Comparison of ENCODE assay signal across 13 cellular contexts in genomic region chr11:93663021-93663420, GRCh38. TPM values are rescaled to one million over a fixed set of nuclear protein-coding genes. Genes with fewer than 3 reads are reported as not detected.
DNase-seq lines count a peak whose midpoint lies in the region; ATAC-seq and TF ChIP-seq lines count a peak whose summit lies in the region.
"Had no signal": no experiment of that assay in that cellular context is flagged by ENCODE, and none has a peak within 500 bp of the region (broad histone marks: within the 10 kb centered on the region; RNA-seq: fewer than 3 reads in every experiment).

No MANE protein-coding gene starts in this region.

- H3K9ac ChIP-seq in SK-N-SH, result no peak overlapping the region

- peaks cover 26 to 43% of the 10 kb centered on the region in 2 donors for H3K36me3 Mint-ChIP-seq in activated naive CD4-positive, alpha-beta T cell treated with anti-CD3 and anti-CD28 coated beads, Interleukin-2, amount 50 U/mL, for 72 hours
- peaks cover 23% of the 10 kb centered on the region for H3K36me3 Mint-ChIP-seq in nephron progenitor cell (ENCODE audit: low read depth)

- H3K27ac Mint-ChIP-seq in activated naive CD4-positive, alpha-beta T cell treated with anti-CD3 and anti-CD28 coated beads, Interleukin-2, amount 50 U/mL, for 72 hours, result peak overlapping the region; percentile 57 to 62
- no peak overlapping the region for H3K27ac Mint-ChIP-seq in nephron progenitor cell

- no peak for TF ChIP-seq RAD21 in SK-N-SH (IDR thresholded peaks at IDR 0.05; ENCODE audit: low read length)

- H3K9me3 Mint-ChIP-seq in activated naive CD4-positive, alpha-beta T cell treated with anti-CD3 and anti-CD28 coated beads, Interleukin-2, amount 50 U/mL, for 72 hours, result no peaks in the 10 kb centered on the region
- H3K9me3 Mint-ChIP-seq in nephron progenitor cell, result no peaks in the 10 kb centered on the region

- H3K4me1 Mint-ChIP-seq in nephron progenitor cell, result peaks cover 17% of the 10 kb centered on the region

- H3K4me1 ChIP-seq in SK-N-SH (ENCODE audit: control insufficient read depth in 1 of 2, insufficient read depth in 2 of 2, low read depth in 1 of 2, low read length in 1 of 2), result peaks cover 3% of the 10 kb centered on the region in 2 experiments
- H3K4me1 ChIP-seq: ascending aorta had no signal

- WGBS in SK-N-SH (ENCODE audit: low lambda C conversion rate), result 80% methylated on average over 3 of the region's 3 CpGs

- TF ChIP-seq CTCF in SK-N-SH (IDR thresholded peaks at IDR 0.05), result no peak
- TF ChIP-seq CTCF in nephron progenitor cell (IDR thresholded peaks at IDR 0.05), result no peak
- TF ChIP-seq CTCF in foreskin fibroblast (IDR thresholded peaks at IDR 0.05; ENCODE audit: low read depth, low read length), result no peak

- no peaks in the 10 kb centered on the region for H3K27me3 ChIP-seq in SK-N-SH (ENCODE audit: insufficient read depth)
- H3K27me3 ChIP-seq: ascending aorta had no signal

- H4K20me1 ChIP-seq in SK-N-SH (ENCODE audit: insufficient read depth), result no peaks in the 10 kb centered on the region

- peaks cover 13% of the 10 kb centered on the region for H3F3A ChIP-seq in SK-N-SH (replicated peaks; ENCODE audit: insufficient read depth)

- POLR2A ChIA-PET in SK-N-SH (lab: Yijun Ruan, JAX), result no interaction called here

- no peak overlapping the region for H2AFZ ChIP-seq in SK-N-SH (ENCODE audit: low read depth)

- peak overlapping the region; percentile 95 for H3K4me3 Mint-ChIP-seq in nephron progenitor cell

- H3K27me3 Mint-ChIP-seq in nephron progenitor cell (ENCODE audit: low read depth, poor library complexity), result peaks cover 24% of the 10 kb centered on the region

- peaks cover 51% of the 10 kb centered on the region for H3K79me2 ChIP-seq in SK-N-SH (ENCODE audit: insufficient read depth)

- no peaks in the 10 kb centered on the region for H3K9me3 ChIP-seq in SK-N-SH
- H3K9me3 ChIP-seq: ascending aorta had no signal

- no peaks in the 10 kb centered on the region for H3K9me2 ChIP-seq in SK-N-SH

- H3K4me3 ChIP-seq in SK-N-SH (ENCODE audit: low read depth in 2 of 2, low read length in 1 of 2) (peak overlapping the region; percentile 1 to 4; a peak in 2 of 4 replicates), foreskin fibroblast (ENCODE audit: low read depth in 1 of 2, low read length in 2 of 2) (no peak overlapping the region)
- peak overlapping the region; percentile 86 for H3K4me3 ChIP-seq in Jurkat, Clone E6-1 (ENCODE audit: low read length)

- H3K36me3 ChIP-seq in SK-N-SH (replicated peaks in 1 of 2; ENCODE audit: control insufficient read depth in 1 of 2, insufficient read depth in 2 of 2, low read length in 1 of 2), result peaks cover 20 to 26% of the 10 kb centered on the region in 2 experiments

- CTCF ChIA-PET in SK-N-SH (lab: Yijun Ruan, JAX), result interaction anchor here (1.5 to 2.0 kb wide), 2 partner anchors 10 to 16 kb away, joined by 3 to 8 read pairs; no protein-coding TSS in a partner anchor

- ATAC-seq in SK-N-SH treated with all-trans-retinoic acid at 6 μM for 48 hours, result no peak
- no peak for ATAC-seq in activated naive CD4-positive, alpha-beta T cell treated with anti-CD3 and anti-CD28 coated beads, Interleukin-2, amount 50 U/mL, for 72 hours

- TF ChIP-seq EP300 in SK-N-SH (IDR thresholded peaks at IDR 0.05; ENCODE audit: borderline replicate concordance in 1 of 2, low read depth in 1 of 2, low read length in 1 of 2), result no peak

- no peak overlapping the region for H3K27ac ChIP-seq in SK-N-SH (ENCODE audit: low read depth in 2 of 2, low read length in 1 of 2)
- H3K27ac ChIP-seq: RWPE1 had no signal

- DNase-seq in SK-N-SH, result no peak
- DNase-seq in Jurkat, Clone E6-1 (ENCODE audit: low read depth, low spot score), result no peak
- no peak for DNase-seq in activated naive CD4-positive, alpha-beta T cell treated with anti-CD3 and anti-CD28 coated beads, Interleukin-2, amount 50 U/mL, for 72 hours (ENCODE audit: low spot score in 2 of 2)
- DNase-seq in nephron progenitor cell, result no peak
- no peak for DNase-seq in T-helper 9 cell
- no peak for DNase-seq in HuH-7.5 (ENCODE audit: low spot score)
- DNase-seq in foreskin fibroblast, result no peak
- DNase-seq: ACHN; NCI-H187; stimulated activated CD4-positive, alpha-beta T cell treated with anti-CD3 and anti-CD28 coated beads, Interleukin-2, amount 100 ng/mL, for 48 hours had no signal

- H3K4me2 ChIP-seq in SK-N-SH, result peak overlapping the region; percentile 19

TF ChIP-seq in SK-N-SH, 30 proteins besides CTCF, POLR2A, EP300 and RAD21:
- no peak for TF ChIP-seq MEF2A (IDR thresholded peaks at IDR 0.05; ENCODE audit: borderline replicate concordance, low read depth)

TF ChIP-seq in SK-N-SH treated with all-trans-retinoic acid at 6 μM for 48 hours, 23 proteins besides CTCF, POLR2A, EP300 and RAD21 (continues in another document):
- no peak for TF ChIP-seq ZNF565 (CRISPR knock-in tag; conservative IDR thresholded peaks at IDR 0.05; ENCODE audit: low read depth)
- no peak for TF ChIP-seq CSRNP3 (CRISPR knock-in tag; IDR thresholded peaks at IDR 0.05)
- no peak for TF ChIP-seq ISL1 (CRISPR knock-in tag; IDR thresholded peaks at IDR 0.05)
- TF ChIP-seq, protein P1, sequence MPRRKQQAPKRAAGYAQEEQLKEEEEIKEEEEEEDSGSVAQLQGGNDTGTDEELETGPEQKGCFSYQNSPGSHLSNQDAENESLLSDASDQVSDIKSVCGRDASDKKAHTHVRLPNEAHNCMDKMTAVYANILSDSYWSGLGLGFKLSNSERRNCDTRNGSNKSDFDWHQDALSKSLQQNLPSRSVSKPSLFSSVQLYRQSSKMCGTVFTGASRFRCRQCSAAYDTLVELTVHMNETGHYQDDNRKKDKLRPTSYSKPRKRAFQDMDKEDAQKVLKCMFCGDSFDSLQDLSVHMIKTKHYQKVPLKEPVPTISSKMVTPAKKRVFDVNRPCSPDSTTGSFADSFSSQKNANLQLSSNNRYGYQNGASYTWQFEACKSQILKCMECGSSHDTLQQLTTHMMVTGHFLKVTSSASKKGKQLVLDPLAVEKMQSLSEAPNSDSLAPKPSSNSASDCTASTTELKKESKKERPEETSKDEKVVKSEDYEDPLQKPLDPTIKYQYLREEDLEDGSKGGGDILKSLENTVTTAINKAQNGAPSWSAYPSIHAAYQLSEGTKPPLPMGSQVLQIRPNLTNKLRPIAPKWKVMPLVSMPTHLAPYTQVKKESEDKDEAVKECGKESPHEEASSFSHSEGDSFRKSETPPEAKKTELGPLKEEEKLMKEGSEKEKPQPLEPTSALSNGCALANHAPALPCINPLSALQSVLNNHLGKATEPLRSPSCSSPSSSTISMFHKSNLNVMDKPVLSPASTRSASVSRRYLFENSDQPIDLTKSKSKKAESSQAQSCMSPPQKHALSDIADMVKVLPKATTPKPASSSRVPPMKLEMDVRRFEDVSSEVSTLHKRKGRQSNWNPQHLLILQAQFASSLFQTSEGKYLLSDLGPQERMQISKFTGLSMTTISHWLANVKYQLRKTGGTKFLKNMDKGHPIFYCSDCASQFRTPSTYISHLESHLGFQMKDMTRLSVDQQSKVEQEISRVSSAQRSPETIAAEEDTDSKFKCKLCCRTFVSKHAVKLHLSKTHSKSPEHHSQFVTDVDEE (CRISPR knock-in tag; IDR thresholded peaks at IDR 0.05), result no peak
- TF ChIP-seq PATZ1 (CRISPR knock-in tag; IDR thresholded peaks at IDR 0.05; ENCODE audit: borderline replicate concordance), result no peak
- TF ChIP-seq ZC3H10 (CRISPR knock-in tag; IDR thresholded peaks at IDR 0.05), result no peak
- TF ChIP-seq ESRRG (CRISPR knock-in tag; IDR thresholded peaks at IDR 0.05), result no peak
- no peak for TF ChIP-seq GLIS3 (CRISPR knock-in tag; IDR thresholded peaks at IDR 0.05)
- no peak for TF ChIP-seq BACH2 (CRISPR knock-in tag; IDR thresholded peaks at IDR 0.05; ENCODE audit: borderline replicate concordance)
- TF ChIP-seq CSDC2 (CRISPR knock-in tag; IDR thresholded peaks at IDR 0.05), result no peak
- TF ChIP-seq PPARA (CRISPR knock-in tag; IDR thresholded peaks at IDR 0.05; ENCODE audit: borderline replicate concordance), result no peak
- TF ChIP-seq TCF4 (CRISPR knock-in tag; IDR thresholded peaks at IDR 0.05; ENCODE audit: borderline replicate concordance), result no peak
- TF ChIP-seq RARB (CRISPR knock-in tag; IDR thresholded peaks at IDR 0.05), result no peak
- TF ChIP-seq ZFP3 (CRISPR knock-in tag; IDR thresholded peaks at IDR 0.05), result no peak
- TF ChIP-seq ZNF70 (CRISPR knock-in tag; IDR thresholded peaks at IDR 0.05), result no peak
- TF ChIP-seq ZNF8 (CRISPR knock-in tag; IDR thresholded peaks at IDR 0.05), result no peak
- TF ChIP-seq ZFP30 (CRISPR knock-in tag; IDR thresholded peaks at IDR 0.05), result no peak

RNA-seq across cellular contexts. Expression of gene CEP295, which starts 1.5 kb away (rescaled TPM):
- 4.3 and 6.0 TPM in 2 replicates for polyA plus RNA-seq in SK-N-SH (2012; rRNA removed)
- 5.4 TPM in 2 replicates for polyA plus RNA-seq in SK-N-SH (2012; cell fraction: cytosol; rRNA removed)
- polyA plus RNA-seq in SK-N-SH (2012; cell fraction: nucleus; rRNA removed), result 6.6 and 13.9 TPM in 2 replicates
- polyA plus RNA-seq in Jurkat, Clone E6-1 (2012; ENCODE audit: insufficient read depth, insufficient read length), result 14.3 TPM
- 10 to 100 TPM; 37.7 to 37.9 TPM for total RNA-seq in activated naive CD4-positive, alpha-beta T cell treated with anti-CD3 and anti-CD28 coated beads, Interleukin-2, amount 50 U/mL, for 72 hours

Comparison
In these comparisons a context has a peak if more than half of its experiments do, and no peak if none do; other contexts are left out.
1. H3K4me3 ChIP-seq: peak in SK-N-SH (2 of 2) and Jurkat, Clone E6-1 (single experiment); none in foreskin fibroblast (0 of 2).